Comparison of ENCODE assay signal across 31 cellular contexts in the genomic region with DNA sequence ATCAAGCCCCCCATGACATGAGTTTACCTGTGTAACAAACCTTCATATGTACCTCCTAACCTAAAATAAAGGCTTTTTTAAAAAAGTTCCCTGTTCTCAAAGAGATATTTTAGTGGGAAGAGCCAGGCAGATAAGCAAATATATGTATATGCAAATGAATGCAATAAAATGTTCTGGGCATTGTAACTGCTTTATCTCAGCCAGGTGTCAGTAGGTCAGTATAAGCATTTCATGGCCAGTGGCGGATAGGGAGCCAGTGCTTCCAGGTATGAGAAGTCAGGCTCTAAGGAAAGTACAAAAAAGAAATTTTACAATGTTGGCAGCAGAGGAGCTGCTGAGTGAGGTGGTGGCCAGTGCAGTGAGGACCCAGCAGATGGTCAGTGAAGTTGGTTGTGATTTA.
"Had no signal": no experiment of that assay in that cellular context is flagged by ENCODE, and none has a peak within 500 bp of the region (broad histone marks: within the 10 kb centered on the region; RNA-seq: fewer than 3 reads in every experiment).

No MANE protein-coding gene starts in this region.

- H3K27ac Mint-ChIP-seq: activated CD4-positive, alpha-beta memory T cell treated with anti-CD3 and anti-CD28 coated beads for 36 hours; activated naive CD4-positive, alpha-beta T cell treated with anti-CD3 and anti-CD28 coated beads for 36 hours; activated naive CD8-positive, alpha-beta T cell treated with anti-CD3 and anti-CD28 coated beads, Interleukin-2, amount 50 U/mL, for 24 hours; activated T-helper 17 cell treated with anti-CD3 and anti-CD28 coated beads, Interleukin-2, amount 50 U/mL, for 72 hours; T-helper 1 cell treated with Interleukin-12 subunit alpha and Interleukin-12 subunit beta and Interleukin-4 antibody, amounts not matched to agents 30 μg/mL and 1 μg/mL, for 36 hours had no signal

- H3K4me3 ChIP-seq: ascending aorta, body of pancreas, Peyer's patch, SJSA1 had no signal

- ATAC-seq: activated naive CD8-positive, alpha-beta T cell treated with anti-CD3 and anti-CD28 coated beads, Interleukin-2, amount 50 U/mL, for 24 hours; activated T-cell treated with anti-CD3 and anti-CD28 coated beads, Interleukin-2, amount 50 U/mL, for 4 hours; activated T-helper 17 cell treated with anti-CD3 and anti-CD28 coated beads, Interleukin-2, amount 50 U/mL, for 72 hours; body of pancreas; SK-N-SH treated with all-trans-retinoic acid at 6 μM for 48 hours; WTC11 had no signal

- H3K27me3 Mint-ChIP-seq: activated CD4-positive, alpha-beta memory T cell treated with anti-CD3 and anti-CD28 coated beads for 36 hours; activated naive CD8-positive, alpha-beta T cell treated with anti-CD3 and anti-CD28 coated beads, Interleukin-2, amount 50 U/mL, for 24 hours; activated T-helper 17 cell treated with anti-CD3 and anti-CD28 coated beads, Interleukin-2, amount 50 U/mL, for 72 hours had no signal

- H3K9me3 ChIP-seq: ascending aorta, body of pancreas, Peyer's patch, SJSA1 had no signal

- H3K9me3 Mint-ChIP-seq: activated CD4-positive, alpha-beta memory T cell treated with anti-CD3 and anti-CD28 coated beads for 36 hours; activated naive CD4-positive, alpha-beta T cell treated with anti-CD3 and anti-CD28 coated beads for 36 hours; activated naive CD8-positive, alpha-beta T cell treated with anti-CD3 and anti-CD28 coated beads, Interleukin-2, amount 50 U/mL, for 24 hours; activated T-cell treated with anti-CD3 and anti-CD28 coated beads, Interleukin-2, amount 50 U/mL, for 4 hours; activated T-helper 17 cell treated with anti-CD3 and anti-CD28 coated beads, Interleukin-2, amount 50 U/mL, for 72 hours; T-helper 1 cell treated with Interleukin-12 subunit alpha and Interleukin-12 subunit beta and Interleukin-4 antibody, amounts not matched to agents 30 μg/mL and 1 μg/mL, for 36 hours; WTC11 had no signal

- H3K36me3 ChIP-seq: Peyer's patch had no signal

- H3K4me3 Mint-ChIP-seq: activated CD4-positive, alpha-beta memory T cell treated with anti-CD3 and anti-CD28 coated beads for 36 hours; activated naive CD4-positive, alpha-beta T cell treated with anti-CD3 and anti-CD28 coated beads for 36 hours; activated naive CD8-positive, alpha-beta T cell treated with anti-CD3 and anti-CD28 coated beads, Interleukin-2, amount 50 U/mL, for 24 hours; activated T-cell treated with anti-CD3 and anti-CD28 coated beads, Interleukin-2, amount 50 U/mL, for 4 hours; activated T-helper 17 cell treated with anti-CD3 and anti-CD28 coated beads, Interleukin-2, amount 50 U/mL, for 72 hours; T-helper 1 cell treated with Interleukin-12 subunit alpha and Interleukin-12 subunit beta and Interleukin-4 antibody, amounts not matched to agents 30 μg/mL and 1 μg/mL, for 36 hours; WTC11 had no signal

- DNase-seq: activated CD4-positive, alpha-beta memory T cell treated with anti-CD3 and anti-CD28 coated beads for 36 hours; activated CD4-positive, alpha-beta T cell treated with anti-CD3 and anti-CD28 coated beads for 48 hours; activated CD4-positive, CD25-positive, alpha-beta regulatory T cell treated with anti-CD3 and anti-CD28 coated beads, Interleukin-2, amount 50 U/mL, for 72 hours; activated CD8-positive, alpha-beta memory T cell treated with anti-CD3 and anti-CD28 coated beads for 24 hours; activated gamma-delta T cell; activated naive CD4-positive, alpha-beta T cell treated with anti-CD3 and anti-CD28 coated beads for 36 hours; activated naive CD8-positive, alpha-beta T cell treated with anti-CD3 and anti-CD28 coated beads, Interleukin-2, amount 50 U/mL, for 24 hours; activated T-cell treated with anti-CD3 and anti-CD28 coated beads, Interleukin-2, amount 50 U/mL, for 4 hours; amniotic stem cell; body of pancreas; central memory CD4-positive, alpha-beta T cell; Kasumi-1; KBM-7; NCI-H1048; NCI-H1930; NCI-H2171; NCI-H2227 treated with DMSO at 0.1 percent for 48 hours; NCI-H446 treated with DMSO at 0.1 percent for 48 hours; NCI-H524 treated with DMSO at 0.1 percent for 48 hours; NCI-H82; NK-92 treated with Interleukin-12 subunit alpha and Interleukin-12 subunit beta, amount 100 ng/mL, for 24 hours; Peyer's patch; Right ventricle myocardium superior; SW 1271 had no signal

- H3K4me1 ChIP-seq: body of pancreas, Peyer's patch, SJSA1 had no signal

- H3K27me3 ChIP-seq: ascending aorta, body of pancreas, Peyer's patch, SJSA1 had no signal

- H3K27ac ChIP-seq: ascending aorta, body of pancreas, Peyer's patch, RWPE1, SJSA1 had no signal
